In the genomic region with DNA sequence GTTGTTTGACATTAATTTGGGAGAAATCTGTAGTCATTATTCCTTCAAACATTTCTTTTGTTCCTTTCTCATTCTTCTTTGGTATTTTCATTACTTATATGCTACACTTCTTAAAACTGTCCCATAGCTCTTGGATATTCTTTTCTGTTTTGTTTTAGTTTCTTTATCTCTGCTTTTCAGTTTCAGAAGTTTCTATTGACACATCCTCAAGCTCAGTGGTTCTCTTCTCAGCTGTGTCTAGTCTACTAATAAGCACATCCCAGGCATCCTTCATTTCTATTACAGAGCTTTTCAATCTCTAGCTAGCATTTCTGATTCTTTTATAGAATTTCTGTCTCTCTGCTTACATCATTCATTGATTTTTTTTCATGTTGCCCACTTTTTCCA, we compare ENCODE assay signal across 17 cellular contexts.
A peak's percentile ranks its signal among the peaks of the same experiment; 100 is the strongest.
DNase-seq lines count a peak whose midpoint lies in the region; ATAC-seq and TF ChIP-seq lines count a peak whose summit lies in the region.
"Had no signal": no experiment of that assay in that cellular context is flagged by ENCODE, and none has a peak within 500 bp of the region (broad histone marks: within the 10 kb centered on the region; RNA-seq: fewer than 3 reads in every experiment).

No MANE protein-coding gene starts in this region.

- H3K36me3 ChIP-seq in SK-N-SH (replicated peaks in 1 of 2; ENCODE audit: control insufficient read depth in 1 of 2, insufficient read depth in 2 of 2, low read length in 1 of 2): no peaks in the 10 kb centered on the region
- H3K36me3 ChIP-seq: HAP-1 had no signal

- no peaks in the 10 kb centered on the region for H4K20me1 ChIP-seq in SK-N-SH (ENCODE audit: insufficient read depth)

- H3K27me3 Mint-ChIP-seq in nephron progenitor cell (ENCODE audit: low read depth, poor library complexity): no peaks in the 10 kb centered on the region
- H3K27me3 Mint-ChIP-seq: activated naive CD8-positive, alpha-beta T cell had no signal

- no peak for TF ChIP-seq EP300 in SK-N-SH (IDR thresholded peaks at IDR 0.05; ENCODE audit: borderline replicate concordance in 1 of 2, low read depth in 1 of 2, low read length in 1 of 2)

- no peaks in the 10 kb centered on the region for H3K9me2 ChIP-seq in SK-N-SH

- POLR2A ChIA-PET in SK-N-SH (lab: Yijun Ruan, JAX): no interaction called here

- no peaks in the 10 kb centered on the region for H3K4me1 ChIP-seq in SK-N-SH (ENCODE audit: control insufficient read depth in 1 of 2, insufficient read depth in 2 of 2, low read depth in 1 of 2, low read length in 1 of 2)
- H3K4me1 ChIP-seq: parathyroid adenoma had no signal

- no peaks in the 10 kb centered on the region for H3K36me3 Mint-ChIP-seq in nephron progenitor cell (ENCODE audit: low read depth)
- H3K36me3 Mint-ChIP-seq: CD14-positive monocyte had no signal

- no peaks in the 10 kb centered on the region for H3F3A ChIP-seq in SK-N-SH (replicated peaks; ENCODE audit: insufficient read depth)

- H3K4me3 Mint-ChIP-seq in nephron progenitor cell: no peak overlapping the region
- H3K4me3 Mint-ChIP-seq: activated naive CD8-positive, alpha-beta T cell; CD14-positive monocyte had no signal

- no peak overlapping the region for H3K4me3 ChIP-seq in SK-N-SH (ENCODE audit: low read depth in 2 of 2, low read length in 1 of 2)
- H3K4me3 ChIP-seq: HAP-1, smooth muscle cell had no signal

- CTCF ChIA-PET in SK-N-SH (lab: Yijun Ruan, JAX): no interaction called here

- H3K27ac ChIP-seq in SK-N-SH (ENCODE audit: low read depth in 2 of 2, low read length in 1 of 2): no peak overlapping the region
- H3K27ac ChIP-seq: 22Rv1, parathyroid adenoma had no signal

- H3K4me2 ChIP-seq in SK-N-SH: no peak overlapping the region
- H3K4me2 ChIP-seq: smooth muscle cell had no signal

- peak overlapping the region; percentile 63; the same call in 1 of the 2 replicates for H2AFZ ChIP-seq in SK-N-SH (ENCODE audit: low read depth)
- H2AFZ ChIP-seq: parathyroid adenoma had no signal

- H3K27me3 ChIP-seq in SK-N-SH (ENCODE audit: insufficient read depth): no peaks in the 10 kb centered on the region

- ATAC-seq in SK-N-SH treated with all-trans-retinoic acid at 6 μM for 48 hours: no peak
- peak; percentile 84 for ATAC-seq in GM21576 (IDR thresholded peaks at IDR 0.05; ENCODE audit: unreplicated experiment)
- peak; percentile 59 for ATAC-seq in HG03103 (IDR thresholded peaks at IDR 0.05; ENCODE audit: low read depth, unreplicated experiment)

- TF ChIP-seq CTCF in SK-N-SH (IDR thresholded peaks at IDR 0.05) (no peak), nephron progenitor cell (IDR thresholded peaks at IDR 0.05) (no peak)

- H3K79me2 ChIP-seq in SK-N-SH (ENCODE audit: insufficient read depth): no peaks in the 10 kb centered on the region
- H3K79me2 ChIP-seq: parathyroid adenoma had no signal

- no peak overlapping the region for H3K9ac ChIP-seq in SK-N-SH
- H3K9ac ChIP-seq: parathyroid adenoma had no signal

- H3K4me1 Mint-ChIP-seq in nephron progenitor cell: peaks cover 16% of the 10 kb centered on the region
- H3K4me1 Mint-ChIP-seq: CD14-positive monocyte had no signal

- no peak for TF ChIP-seq RAD21 in SK-N-SH (IDR thresholded peaks at IDR 0.05; ENCODE audit: low read length)

- no peaks in the 10 kb centered on the region for H3K9me3 ChIP-seq in SK-N-SH
- H3K9me3 ChIP-seq: HAP-1 had no signal

- DNase-seq in SK-N-SH (no peak), nephron progenitor cell (no peak), NCI-H510A treated with DMSO at 0.1 percent for 48 hours (lab: John Stamatoyannopoulos, UW) (no peak), SHP77 (lab: John Stamatoyannopoulos, UW) (no peak), midbrain (lab: John Stamatoyannopoulos, UW) (no peak)
- DNase-seq: activated CD4-positive, CD25-positive, alpha-beta regulatory T cell; DND-41; glutamatergic neuron had no signal

- peaks cover 4% of the 10 kb centered on the region for H3K9me3 Mint-ChIP-seq in nephron progenitor cell

- H3K27ac Mint-ChIP-seq in nephron progenitor cell: peak overlapping the region; percentile 13
- H3K27ac Mint-ChIP-seq: activated naive CD8-positive, alpha-beta T cell; CD14-positive monocyte had no signal

TF ChIP-seq in SK-N-SH, 30 proteins besides CTCF, POLR2A, EP300 and RAD21:
- TF ChIP-seq, protein P1, sequence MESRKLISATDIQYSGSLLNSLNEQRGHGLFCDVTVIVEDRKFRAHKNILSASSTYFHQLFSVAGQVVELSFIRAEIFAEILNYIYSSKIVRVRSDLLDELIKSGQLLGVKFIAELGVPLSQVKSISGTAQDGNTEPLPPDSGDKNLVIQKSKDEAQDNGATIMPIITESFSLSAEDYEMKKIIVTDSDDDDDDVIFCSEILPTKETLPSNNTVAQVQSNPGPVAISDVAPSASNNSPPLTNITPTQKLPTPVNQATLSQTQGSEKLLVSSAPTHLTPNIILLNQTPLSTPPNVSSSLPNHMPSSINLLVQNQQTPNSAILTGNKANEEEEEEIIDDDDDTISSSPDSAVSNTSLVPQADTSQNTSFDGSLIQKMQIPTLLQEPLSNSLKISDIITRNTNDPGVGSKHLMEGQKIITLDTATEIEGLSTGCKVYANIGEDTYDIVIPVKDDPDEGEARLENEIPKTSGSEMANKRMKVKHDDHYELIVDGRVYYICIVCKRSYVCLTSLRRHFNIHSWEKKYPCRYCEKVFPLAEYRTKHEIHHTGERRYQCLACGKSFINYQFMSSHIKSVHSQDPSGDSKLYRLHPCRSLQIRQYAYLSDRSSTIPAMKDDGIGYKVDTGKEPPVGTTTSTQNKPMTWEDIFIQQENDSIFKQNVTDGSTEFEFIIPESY (IDR thresholded peaks at IDR 0.05; ENCODE audit: borderline replicate concordance, low read depth): no peak
- TF ChIP-seq NFIC (IDR thresholded peaks at IDR 0.05; ENCODE audit: borderline replicate concordance): no peak
- no peak for TF ChIP-seq RCOR1 (IDR thresholded peaks at IDR 0.05; ENCODE audit: low read length)

TF ChIP-seq in SK-N-SH treated with all-trans-retinoic acid at 6 μM for 48 hours, 23 proteins besides CTCF, POLR2A, EP300 and RAD21:
- TF ChIP-seq ZC3H10 (CRISPR knock-in tag; IDR thresholded peaks at IDR 0.05) (no peak), TCF4 (CRISPR knock-in tag; IDR thresholded peaks at IDR 0.05; ENCODE audit: borderline replicate concordance) (no peak), ESRRG (CRISPR knock-in tag; IDR thresholded peaks at IDR 0.05) (no peak), ZNF565 (CRISPR knock-in tag; conservative IDR thresholded peaks at IDR 0.05; ENCODE audit: low read depth) (no peak), RARB (CRISPR knock-in tag; IDR thresholded peaks at IDR 0.05) (no peak)
